Comparison of ENCODE assay signal across 29 cellular contexts in the genomic region with DNA sequence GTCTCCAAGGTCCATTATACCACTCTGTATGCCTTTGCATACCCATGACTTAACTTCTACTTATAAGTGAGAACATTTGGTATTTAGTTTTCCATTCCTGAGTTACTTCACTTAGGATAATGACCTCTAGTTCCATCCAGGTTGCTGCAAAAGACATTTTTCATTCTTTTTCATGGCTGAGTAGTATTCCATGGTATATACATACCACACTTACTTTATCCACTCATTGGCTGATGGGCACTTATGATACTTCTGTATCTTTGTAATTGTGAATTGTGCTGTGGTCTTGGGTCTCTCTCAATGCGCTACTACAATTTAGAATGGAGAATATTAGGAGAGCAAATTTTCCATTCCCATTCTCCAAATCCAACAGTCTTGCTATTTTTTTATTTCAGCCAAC.
"Had no signal": no experiment of that assay in that cellular context is flagged by ENCODE, and none has a peak within 500 bp of the region (broad histone marks: within the 10 kb centered on the region; RNA-seq: fewer than 3 reads in every experiment).

No MANE protein-coding gene starts in this region.

- H3K27me3 ChIP-seq: neutrophil, pancreas, right atrium auricular region, right lobe of liver, sigmoid colon, suprapubic skin, testis, tibial artery, transverse colon, upper lobe of right lung, uterus had no signal

- H3K27ac ChIP-seq: neutrophil, pancreas, prostate gland, right atrium auricular region, right lobe of liver, sigmoid colon, suprapubic skin, testis, tibial artery, transverse colon, upper lobe of right lung, uterus had no signal

- FAIRE-seq: pancreas, small intestine had no signal

- H3K36me3 ChIP-seq: neutrophil, pancreas, prostate gland, right atrium auricular region, right lobe of liver, sigmoid colon, suprapubic skin, tibial artery, transverse colon, upper lobe of right lung, uterus had no signal

- H3K36me3 Mint-ChIP-seq: stimulated activated effector memory CD8-positive, alpha-beta T cell treated with anti-CD3 and anti-CD28 coated beads, Interleukin-12 subunit alpha, Interleukin-12 subunit beta, amount 100 ng/mL, for 72 hours had no signal

- H3K4me3 ChIP-seq: pancreas, prostate gland, right atrium auricular region, right lobe of liver, sigmoid colon, suprapubic skin, testis, tibial artery, transverse colon, upper lobe of right lung, uterus had no signal

- H3K27me3 Mint-ChIP-seq: naive thymus-derived CD8-positive, alpha-beta T cell; natural killer cell treated with Interleukin-12 subunit alpha and Interleukin-12 subunit beta and Interleukin-15 and Interleukin-18, amount 100 ng/mL, for 72 hours; stimulated activated naive B cell treated with anti-CD40 and anti-IgM and Interleukin-4, amounts not matched to agents 10 μg/mL and 1 μg/mL and 100 μg/mL, for 72 hours; stimulated activated naive CD8-positive, alpha-beta T cell treated with anti-CD3 and anti-CD28 coated beads, Interleukin-15, amount 100 ng/mL, for 72 hours; type B pancreatic cell had no signal

- DNase-seq: naive thymus-derived CD8-positive, alpha-beta T cell; nephron progenitor cell; nucleus accumbens; pancreas; retina; right lobe of liver; sigmoid colon; small intestine; stimulated activated CD4-positive, alpha-beta T cell treated with anti-CD3 and anti-CD28 coated beads, Interleukin-15, amount 100 ng/mL, for 24 hours; stimulated activated CD4-positive, alpha-beta T cell treated with anti-CD3 and anti-CD28 coated beads, Interleukin-2, amount 100 ng/mL, for 24 hours; stimulated activated CD4-positive, alpha-beta T cell treated with anti-CD3 and anti-CD28 coated beads, Interleukin-2, amount 100 ng/mL, for 48 hours; stimulated activated CD4-positive, alpha-beta T cell treated with anti-CD3 and anti-CD28 coated beads, Interleukin-4, amount 100 ng/mL, for 24 hours; stimulated activated naive B cell treated with anti-CD40 and anti-IgM and Interleukin-4, amounts not matched to agents 10 μg/mL and 1 μg/mL and 100 μg/mL, for 72 hours; stimulated activated naive CD4-positive, alpha-beta T cell treated with Interleukin-2 at 50 U/mL for 16 hours; stimulated activated naive CD8-positive, alpha-beta T cell treated with anti-CD3 and anti-CD28 coated beads, Interleukin-15, amount 100 ng/mL, for 72 hours; substantia nigra; testis; tibial artery; transverse colon; upper lobe of right lung; uterus had no signal

- H3K27ac Mint-ChIP-seq: naive thymus-derived CD8-positive, alpha-beta T cell; natural killer cell treated with Interleukin-12 subunit alpha and Interleukin-12 subunit beta and Interleukin-15 and Interleukin-18, amount 100 ng/mL, for 72 hours; nephron progenitor cell; stimulated activated effector memory CD8-positive, alpha-beta T cell treated with anti-CD3 and anti-CD28 coated beads, Interleukin-12 subunit alpha, Interleukin-12 subunit beta, amount 100 ng/mL, for 72 hours; stimulated activated naive B cell treated with anti-CD40 and anti-IgM and Interleukin-4, amounts not matched to agents 10 μg/mL and 1 μg/mL and 100 μg/mL, for 72 hours; stimulated activated naive CD8-positive, alpha-beta T cell treated with anti-CD3 and anti-CD28 coated beads, Interleukin-15, amount 100 ng/mL, for 72 hours; type B pancreatic cell had no signal

- H3K4me1 ChIP-seq: pancreas, prostate gland, right atrium auricular region, right lobe of liver, sigmoid colon, suprapubic skin, testis, tibial artery, transverse colon, upper lobe of right lung, uterus had no signal

- ATAC-seq: naive thymus-derived CD8-positive, alpha-beta T cell; natural killer cell treated with Interleukin-12 subunit alpha and Interleukin-12 subunit beta and Interleukin-15 and Interleukin-18, amount 100 ng/mL, for 72 hours; pancreas; right lobe of liver; stimulated activated effector memory CD8-positive, alpha-beta T cell treated with anti-CD3 and anti-CD28 coated beads, Interleukin-12 subunit alpha, Interleukin-12 subunit beta, amount 100 ng/mL, for 72 hours; stimulated activated naive B cell treated with anti-CD40 and anti-IgM and Interleukin-4, amounts not matched to agents 10 μg/mL and 1 μg/mL and 100 μg/mL, for 72 hours; stimulated activated naive CD8-positive, alpha-beta T cell treated with anti-CD3 and anti-CD28 coated beads, Interleukin-15, amount 100 ng/mL, for 72 hours; upper lobe of right lung had no signal

- H3K4me3 Mint-ChIP-seq: naive thymus-derived CD8-positive, alpha-beta T cell; natural killer cell treated with Interleukin-12 subunit alpha and Interleukin-12 subunit beta and Interleukin-15 and Interleukin-18, amount 100 ng/mL, for 72 hours; nephron progenitor cell; neural crest cell; stimulated activated effector memory CD8-positive, alpha-beta T cell treated with anti-CD3 and anti-CD28 coated beads, Interleukin-12 subunit alpha, Interleukin-12 subunit beta, amount 100 ng/mL, for 72 hours; stimulated activated naive B cell treated with anti-CD40 and anti-IgM and Interleukin-4, amounts not matched to agents 10 μg/mL and 1 μg/mL and 100 μg/mL, for 72 hours; stimulated activated naive CD8-positive, alpha-beta T cell treated with anti-CD3 and anti-CD28 coated beads, Interleukin-15, amount 100 ng/mL, for 72 hours; type B pancreatic cell had no signal

- H3K4me1 Mint-ChIP-seq: nephron progenitor cell; neural crest cell; stimulated activated effector memory CD8-positive, alpha-beta T cell treated with anti-CD3 and anti-CD28 coated beads, Interleukin-12 subunit alpha, Interleukin-12 subunit beta, amount 100 ng/mL, for 72 hours; stimulated activated naive B cell treated with anti-CD40 and anti-IgM and Interleukin-4, amounts not matched to agents 10 μg/mL and 1 μg/mL and 100 μg/mL, for 72 hours; stimulated activated naive CD8-positive, alpha-beta T cell treated with anti-CD3 and anti-CD28 coated beads, Interleukin-15, amount 100 ng/mL, for 72 hours had no signal

- H3K9me3 ChIP-seq: pancreas, prostate gland, right lobe of liver, testis had no signal
